ENCODE assay signal across 1 cellular context in genomic region chr19:48720251-48720612, GRCh38.
TF ChIP-seq lines count a peak whose summit lies in the region.

No MANE protein-coding gene starts in this region.

TF ChIP-seq in GM23338, 12 proteins besides CTCF, POLR2A, EP300 and RAD21 (continued from another document):
- TF ChIP-seq, protein P1, sequence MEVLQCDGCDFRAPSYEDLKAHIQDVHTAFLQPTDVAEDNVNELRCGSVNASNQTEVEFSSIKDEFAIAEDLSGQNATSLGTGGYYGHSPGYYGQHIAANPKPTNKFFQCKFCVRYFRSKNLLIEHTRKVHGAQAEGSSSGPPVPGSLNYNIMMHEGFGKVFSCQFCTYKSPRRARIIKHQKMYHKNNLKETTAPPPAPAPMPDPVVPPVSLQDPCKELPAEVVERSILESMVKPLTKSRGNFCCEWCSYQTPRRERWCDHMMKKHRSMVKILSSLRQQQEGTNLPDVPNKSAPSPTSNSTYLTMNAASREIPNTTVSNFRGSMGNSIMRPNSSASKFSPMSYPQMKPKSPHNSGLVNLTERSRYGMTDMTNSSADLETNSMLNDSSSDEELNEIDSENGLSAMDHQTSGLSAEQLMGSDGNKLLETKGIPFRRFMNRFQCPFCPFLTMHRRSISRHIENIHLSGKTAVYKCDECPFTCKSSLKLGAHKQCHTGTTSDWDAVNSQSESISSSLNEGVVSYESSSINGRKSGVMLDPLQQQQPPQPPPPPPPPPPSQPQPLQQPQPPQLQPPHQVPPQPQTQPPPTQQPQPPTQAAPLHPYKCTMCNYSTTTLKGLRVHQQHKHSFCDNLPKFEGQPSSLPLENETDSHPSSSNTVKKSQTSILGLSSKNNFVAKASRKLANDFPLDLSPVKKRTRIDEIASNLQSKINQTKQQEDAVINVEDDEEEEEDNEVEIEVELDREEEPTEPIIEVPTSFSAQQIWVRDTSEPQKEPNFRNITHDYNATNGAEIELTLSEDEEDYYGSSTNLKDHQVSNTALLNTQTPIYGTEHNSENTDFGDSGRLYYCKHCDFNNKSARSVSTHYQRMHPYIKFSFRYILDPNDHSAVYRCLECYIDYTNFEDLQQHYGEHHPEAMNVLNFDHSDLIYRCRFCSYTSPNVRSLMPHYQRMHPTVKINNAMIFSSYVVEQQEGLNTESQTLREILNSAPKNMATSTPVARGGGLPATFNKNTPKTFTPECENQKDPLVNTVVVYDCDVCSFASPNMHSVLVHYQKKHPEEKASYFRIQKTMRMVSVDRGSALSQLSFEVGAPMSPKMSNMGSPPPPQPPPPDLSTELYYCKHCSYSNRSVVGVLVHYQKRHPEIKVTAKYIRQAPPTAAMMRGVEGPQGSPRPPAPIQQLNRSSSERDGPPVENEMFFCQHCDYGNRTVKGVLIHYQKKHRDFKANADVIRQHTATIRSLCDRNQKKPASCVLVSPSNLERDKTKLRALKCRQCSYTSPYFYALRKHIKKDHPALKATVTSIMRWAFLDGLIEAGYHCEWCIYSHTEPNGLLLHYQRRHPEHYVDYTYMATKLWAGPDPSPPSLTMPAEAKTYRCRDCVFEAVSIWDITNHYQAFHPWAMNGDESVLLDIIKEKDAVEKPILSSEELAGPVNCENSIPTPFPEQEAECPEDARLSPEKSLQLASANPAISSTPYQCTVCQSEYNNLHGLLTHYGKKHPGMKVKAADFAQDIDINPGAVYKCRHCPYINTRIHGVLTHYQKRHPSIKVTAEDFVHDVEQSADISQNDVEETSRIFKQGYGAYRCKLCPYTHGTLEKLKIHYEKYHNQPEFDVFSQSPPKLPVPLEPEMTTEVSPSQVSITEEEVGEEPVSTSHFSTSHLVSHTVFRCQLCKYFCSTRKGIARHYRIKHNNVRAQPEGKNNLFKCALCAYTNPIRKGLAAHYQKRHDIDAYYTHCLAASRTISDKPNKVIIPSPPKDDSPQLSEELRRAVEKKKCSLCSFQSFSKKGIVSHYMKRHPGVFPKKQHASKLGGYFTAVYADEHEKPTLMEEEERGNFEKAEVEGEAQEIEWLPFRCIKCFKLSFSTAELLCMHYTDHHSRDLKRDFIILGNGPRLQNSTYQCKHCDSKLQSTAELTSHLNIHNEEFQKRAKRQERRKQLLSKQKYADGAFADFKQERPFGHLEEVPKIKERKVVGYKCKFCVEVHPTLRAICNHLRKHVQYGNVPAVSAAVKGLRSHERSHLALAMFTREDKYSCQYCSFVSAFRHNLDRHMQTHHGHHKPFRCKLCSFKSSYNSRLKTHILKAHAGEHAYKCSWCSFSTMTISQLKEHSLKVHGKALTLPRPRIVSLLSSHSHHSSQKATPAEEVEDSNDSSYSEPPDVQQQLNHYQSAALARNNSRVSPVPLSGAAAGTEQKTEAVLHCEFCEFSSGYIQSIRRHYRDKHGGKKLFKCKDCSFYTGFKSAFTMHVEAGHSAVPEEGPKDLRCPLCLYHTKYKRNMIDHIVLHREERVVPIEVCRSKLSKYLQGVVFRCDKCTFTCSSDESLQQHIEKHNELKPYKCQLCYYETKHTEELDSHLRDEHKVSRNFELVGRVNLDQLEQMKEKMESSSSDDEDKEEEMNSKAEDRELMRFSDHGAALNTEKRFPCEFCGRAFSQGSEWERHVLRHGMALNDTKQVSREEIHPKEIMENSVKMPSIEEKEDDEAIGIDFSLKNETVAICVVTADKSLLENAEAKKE (CRISPR knock-in tag; IDR thresholded peaks at IDR 0.05) = no peak
- TF ChIP-seq EZH2 (IDR thresholded peaks at IDR 0.05; ENCODE audit: low read depth, unreplicated experiment) = no peak
- no peak for TF ChIP-seq ZNF331 (CRISPR knock-in tag; IDR thresholded peaks at IDR 0.05; ENCODE audit: low read depth)
